ENCODE assay signal across 8 cellular contexts in genomic region chr2:158464426-158465281, GRCh38. TPM values are rescaled to one million over a fixed set of nuclear protein-coding genes. Genes with fewer than 3 reads are reported as not detected.
A peak's percentile ranks its signal among the peaks of the same experiment; 100 is the strongest.
DNase-seq lines count a peak whose midpoint lies in the region; ATAC-seq and FAIRE-seq lines count a peak whose summit lies in the region.

No MANE protein-coding gene starts in this region.

- CTCF ChIA-PET in activated CD4-positive, alpha-beta T cell treated with anti-CD3 and anti-CD28 coated beads for 36 hours (lab: Charles Lee) = interaction anchor here (0.8 to 1.4 kb wide), 5 partner anchors 8 to 147 kb away, joined by 3 to 15 read pairs (median 4); partner anchors contain the start of genes CCDC148 and PKP4

- peaks cover 6% of the 10 kb centered on the region for H3K36me3 Mint-ChIP-seq in activated CD4-positive, alpha-beta T cell treated with anti-CD3 and anti-CD28 coated beads for 36 hours (ENCODE audit: low read depth)
- no peaks in the 10 kb centered on the region for H3K36me3 Mint-ChIP-seq in stimulated activated naive B cell treated with anti-CD40 and anti-IgM and Interleukin-4, amounts not matched to agents 10 μg/mL and 1 μg/mL and 100 μg/mL, for 72 hours

- intact Hi-C loops in activated CD4-positive, alpha-beta T cell treated with anti-CD3 and anti-CD28 coated beads for 36 hours (cut with DNase I, micrococcal nuclease) = no loop called here

- H3K4me1 Mint-ChIP-seq in activated CD4-positive, alpha-beta T cell treated with anti-CD3 and anti-CD28 coated beads for 36 hours = peaks cover 19% of the 10 kb centered on the region
- peaks cover 4% of the 10 kb centered on the region in 2 donors for H3K4me1 Mint-ChIP-seq in stimulated activated naive B cell treated with anti-CD40 and anti-IgM and Interleukin-4, amounts not matched to agents 10 μg/mL and 1 μg/mL and 100 μg/mL, for 72 hours

- FAIRE-seq in urothelium cell line (lab: Jason Lieb, UNC) = no peak

- H3K27me3 Mint-ChIP-seq in activated CD4-positive, alpha-beta T cell treated with anti-CD3 and anti-CD28 coated beads for 36 hours = no peaks in the 10 kb centered on the region
- H3K27me3 Mint-ChIP-seq in stimulated activated naive B cell treated with anti-CD40 and anti-IgM and Interleukin-4, amounts not matched to agents 10 μg/mL and 1 μg/mL and 100 μg/mL, for 72 hours = peaks cover 0 to 4% of the 10 kb centered on the region in 2 donors

- DNase-seq in activated CD4-positive, alpha-beta T cell treated with anti-CD3 and anti-CD28 coated beads for 36 hours = no peak
- no peak for DNase-seq in activated CD4-positive, alpha-beta T cell treated with anti-CD3 and anti-CD28 coated beads for 1 hour
- DNase-seq in HCEC 1CT (peak; percentile 17), NCI-H2029 treated with DMSO at 0.1 percent for 48 hours (lab: John Stamatoyannopoulos, UW) (peak; percentile 37), dermis blood vessel endothelial cell (peak; percentile 37), occipital lobe (lab: John Stamatoyannopoulos, UW) (no peak), urothelium cell line (ENCODE audit: low spot score) (no peak)
- no peak for DNase-seq in stimulated activated naive B cell treated with anti-CD40 and anti-IgM and Interleukin-4, amounts not matched to agents 10 μg/mL and 1 μg/mL and 100 μg/mL, for 72 hours

- ATAC-seq in activated CD4-positive, alpha-beta T cell treated with anti-CD3 and anti-CD28 coated beads for 36 hours = peak; percentile 72
- peak; percentile 56 to 61 for ATAC-seq in stimulated activated naive B cell treated with anti-CD40 and anti-IgM and Interleukin-4, amounts not matched to agents 10 μg/mL and 1 μg/mL and 100 μg/mL, for 72 hours (replicated peaks)

- no peak overlapping the region for H3K27ac Mint-ChIP-seq in activated CD4-positive, alpha-beta T cell treated with anti-CD3 and anti-CD28 coated beads for 36 hours
- no peak overlapping the region for H3K27ac Mint-ChIP-seq in stimulated activated naive B cell treated with anti-CD40 and anti-IgM and Interleukin-4, amounts not matched to agents 10 μg/mL and 1 μg/mL and 100 μg/mL, for 72 hours

- H3K9me3 Mint-ChIP-seq in activated CD4-positive, alpha-beta T cell treated with anti-CD3 and anti-CD28 coated beads for 36 hours (ENCODE audit: low read depth) = no peaks in the 10 kb centered on the region
- no peaks in the 10 kb centered on the region for H3K9me3 Mint-ChIP-seq in stimulated activated naive B cell treated with anti-CD40 and anti-IgM and Interleukin-4, amounts not matched to agents 10 μg/mL and 1 μg/mL and 100 μg/mL, for 72 hours

- POLR2A ChIA-PET in activated CD4-positive, alpha-beta T cell treated with anti-CD3 and anti-CD28 coated beads for 36 hours (lab: Charles Lee) = no interaction called here

- H3K4me3 Mint-ChIP-seq in activated CD4-positive, alpha-beta T cell treated with anti-CD3 and anti-CD28 coated beads for 36 hours = no peak overlapping the region
- H3K4me3 Mint-ChIP-seq in stimulated activated naive B cell treated with anti-CD40 and anti-IgM and Interleukin-4, amounts not matched to agents 10 μg/mL and 1 μg/mL and 100 μg/mL, for 72 hours = no peak overlapping the region

RNA-seq across cellular contexts. Expression of gene PKP4, which starts 7.9 kb away (rescaled TPM):
- 10 to 100 TPM; 39.2 to 58.4 TPM for total RNA-seq in activated CD4-positive, alpha-beta T cell treated with anti-CD3 and anti-CD28 coated beads for 36 hours
- total RNA-seq in dermis blood vessel endothelial cell (63.7 and 98.2 TPM in 2 replicates), occipital lobe (112 TPM)

RNA-seq across cellular contexts. Expression of gene CCDC148, which starts 8.1 kb away (rescaled TPM):
- total RNA-seq in activated CD4-positive, alpha-beta T cell treated with anti-CD3 and anti-CD28 coated beads for 36 hours = under 1 TPM; 0.23 to 0.26 TPM
- total RNA-seq in dermis blood vessel endothelial cell (0.42 and 0.51 TPM in 2 replicates), occipital lobe (25.7 TPM)

Comparison
In these comparisons a context has a peak if more than half of its experiments do, and no peak if none do; other contexts are left out.
1. DNase-seq: peak in HCEC 1CT (single experiment), NCI-H2029 treated with DMSO at 0.1 percent for 48 hours (single experiment) and dermis blood vessel endothelial cell (single experiment); none in activated CD4-positive, alpha-beta T cell treated with anti-CD3 and anti-CD28 coated beads for 36 hours (single experiment), activated CD4-positive, alpha-beta T cell treated with anti-CD3 and anti-CD28 coated beads for 1 hour (single experiment), stimulated activated naive B cell treated with anti-CD40 and anti-IgM and Interleukin-4, amounts not matched to agents 10 μg/mL and 1 μg/mL and 100 μg/mL, for 72 hours (single experiment), occipital lobe (single experiment) and urothelium cell line (single experiment).
2. RNA of gene CCDC148, which starts 8.1 kb away (total RNA-seq): 25.7 TPM in occipital lobe (single experiment); 0.42 to 0.51 TPM in dermis blood vessel endothelial cell and 0.23 to 0.26 TPM in activated CD4-positive, alpha-beta T cell treated with anti-CD3 and anti-CD28 coated beads for 36 hours; every median in the first group is over 10 times any median in the second.